ENCODE assay signal across 8 cellular contexts in the genomic region with DNA sequence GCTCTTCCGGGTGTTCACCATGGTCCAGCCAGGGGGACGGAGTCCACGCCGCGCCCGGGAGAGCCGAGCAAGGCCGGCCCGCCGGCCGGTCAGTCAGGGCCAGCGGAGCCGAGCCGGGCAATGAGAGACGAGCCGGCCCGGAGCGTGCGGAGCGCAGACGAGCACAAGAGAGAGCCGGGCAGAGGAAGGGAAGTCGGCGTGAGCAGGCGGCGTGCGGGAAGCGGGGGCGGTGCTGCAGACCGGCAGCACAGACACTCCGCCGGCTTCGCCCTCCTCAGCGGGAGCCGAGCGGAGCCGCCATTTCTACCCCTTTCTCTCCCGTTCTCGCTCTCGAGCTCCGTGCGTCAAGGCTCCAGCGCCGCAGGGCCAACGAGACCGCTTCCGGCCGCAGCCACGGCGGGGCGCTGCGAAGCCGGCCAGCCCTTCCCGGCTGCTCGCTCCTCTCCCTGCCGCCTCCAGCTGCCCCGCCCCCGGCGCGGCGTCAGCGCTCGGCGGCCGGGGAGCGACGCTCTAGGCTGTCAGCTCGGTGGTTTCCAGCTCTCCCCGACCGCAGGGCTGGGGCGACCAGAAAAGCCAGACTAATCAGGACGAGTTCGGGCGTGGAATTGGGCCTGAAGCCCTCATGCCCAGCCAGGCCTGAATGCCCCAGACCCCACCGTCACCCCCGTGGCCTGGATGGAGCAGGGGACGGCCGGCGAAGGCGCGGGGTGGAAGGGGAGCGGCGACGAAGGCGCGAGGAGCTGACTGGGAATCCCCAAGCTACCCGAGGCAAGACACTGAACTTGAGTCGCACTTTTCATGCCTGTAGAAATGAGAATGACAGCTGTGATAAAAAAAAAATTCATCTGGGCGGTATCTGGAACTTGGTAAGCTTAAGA. TPM values are rescaled to one million over a fixed set of nuclear protein-coding genes. Genes with fewer than 3 reads are reported as not detected.
DNase-seq lines count a peak whose midpoint lies in the region; ATAC-seq and TF ChIP-seq lines count a peak whose summit lies in the region.

A gene (minus strand): TSS at position 374 of the 878 bp plus-strand sequence. CDS start 353 bp downstream, at position 21.

- H3K9me3 ChIP-seq in CD4-positive, CD25-positive, alpha-beta regulatory T cell (ENCODE audit: control insufficient read depth in 2 of 2, low read length in 2 of 2) = no peaks in the 10 kb centered on the region

- H3K4me3 ChIP-seq in CD4-positive, CD25-positive, alpha-beta regulatory T cell (ENCODE audit: low read depth, low read length) = peak within 1 kb of the TSS; percentile 87
- H3K4me3 ChIP-seq in lower leg skin (ENCODE audit: low read depth, poor library complexity, severe bottlenecking) = peak within 1 kb of the TSS; percentile 89

- H3K27ac ChIP-seq in CD4-positive, CD25-positive, alpha-beta regulatory T cell (ENCODE audit: insufficient read depth, low read length, poor library complexity, severe bottlenecking) = peak within 1 kb of the TSS; percentile 99

- peak; percentile 89 to 90 for ATAC-seq in CD4-positive, CD25-positive, alpha-beta regulatory T cell (ENCODE audit: low read depth in 2 of 2)
- peak; percentile 76 for ATAC-seq in GM19397 (IDR thresholded peaks at IDR 0.05; ENCODE audit: unreplicated experiment)
- ATAC-seq in HG03571 (IDR thresholded peaks at IDR 0.05; ENCODE audit: unreplicated experiment) = peak; percentile 69

- H3K27ac Mint-ChIP-seq in CD4-positive, CD25-positive, alpha-beta regulatory T cell = peak within 1 kb of the TSS; percentile 97 to 99 (median 97)

- no peaks in the 10 kb centered on the region for H3K27me3 ChIP-seq in CD4-positive, CD25-positive, alpha-beta regulatory T cell (ENCODE audit: control insufficient read depth, insufficient read depth, low read length)

- peaks cover 4% of the 10 kb centered on the region for H3K27me3 Mint-ChIP-seq in CD4-positive, CD25-positive, alpha-beta regulatory T cell

- TF ChIP-seq CTCF in lower leg skin (IDR thresholded peaks at IDR 0.05) = peak in 2 of 3 donors; percentile 59

- H3K4me3 Mint-ChIP-seq in CD4-positive, CD25-positive, alpha-beta regulatory T cell = peak within 1 kb of the TSS; percentile 95 to 100 (median 99)

- 1% methylated on average over 52 to 55 of the region's 89 CpGs for WGBS in lower leg skin, 2 donors

- intact Hi-C loops in lower leg skin (cut with DNase I; ENCODE audit: low total_unique reads) = no loop called here

- no peaks in the 10 kb centered on the region for H3K36me3 Mint-ChIP-seq in CD4-positive, CD25-positive, alpha-beta regulatory T cell

- H3K4me1 ChIP-seq in CD4-positive, CD25-positive, alpha-beta regulatory T cell (ENCODE audit: control insufficient read depth, insufficient read depth, low read length, poor library complexity, severe bottlenecking) = peaks cover 30% of the 10 kb centered on the region

- H3K4me1 Mint-ChIP-seq in CD4-positive, CD25-positive, alpha-beta regulatory T cell = peaks cover 24 to 55% (median 43%) of the 10 kb centered on the region in 4 donors

- no peaks in the 10 kb centered on the region for H3K36me3 ChIP-seq in CD4-positive, CD25-positive, alpha-beta regulatory T cell (ENCODE audit: control insufficient read depth, insufficient read depth, low read length)

- peak; percentile 90 to 97 (median 94) for DNase-seq in CD4-positive, CD25-positive, alpha-beta regulatory T cell
- DNase-seq in NCI-H774 (lab: John Stamatoyannopoulos, UW) = peak; percentile 95
- peak; percentile 89 to 92 for DNase-seq in activated CD4-positive, alpha-beta T cell treated with anti-CD3 and anti-CD28 coated beads, Interleukin-2, amount 50 U/mL, for 48 hours
- DNase-seq in dermis microvascular lymphatic vessel endothelial cell (ENCODE audit: low read depth in 2 of 2) = peak; percentile 85 to 96
- DNase-seq in lower leg skin (ENCODE audit: low spot score in 2 of 2) = peak; percentile 88 to 97
- DNase-seq in stimulated activated CD4-positive, alpha-beta T cell treated with anti-CD3 and anti-CD28 coated beads, Interleukin-4, amount 100 ng/mL, for 48 hours (ENCODE audit: low read depth in 2 of 2) = peak; percentile 89 to 90

- no peaks in the 10 kb centered on the region for H3K9me3 Mint-ChIP-seq in CD4-positive, CD25-positive, alpha-beta regulatory T cell

- peak in 1 of 2 donors; percentile 20 for TF ChIP-seq POLR2A in lower leg skin (IDR thresholded peaks at IDR 0.05)

RNA-seq across cellular contexts. Expression of the gene that starts here (rescaled TPM):
- 53.2 TPM for total RNA-seq in CD4-positive, CD25-positive, alpha-beta regulatory T cell
- polyA plus RNA-seq in CD4-positive, CD25-positive, alpha-beta regulatory T cell = 1 to 10 TPM; 4.0 to 8.3 (median 7.0) TPM
- total RNA-seq in dermis microvascular lymphatic vessel endothelial cell = 9.2 and 10.5 TPM in 2 replicates
- 10 to 100 TPM; 23.2 to 31.1 (median 27.9) TPM for total RNA-seq in lower leg skin

Comparison
In these comparisons a context has a peak if more than half of its experiments do, and no peak if none do; other contexts are left out.
1. Peak in every context shown above with its lines: DNase-seq, ATAC-seq, H3K4me3 ChIP-seq and H3K27ac ChIP-seq.